Comparison of ENCODE assay signal across 15 cellular contexts in genomic region chr1:230359992-230360391, GRCh38.
A peak's percentile ranks its signal among the peaks of the same experiment; 100 is the strongest.
DNase-seq lines count a peak whose midpoint lies in the region; ATAC-seq, FAIRE-seq and TF ChIP-seq lines count a peak whose summit lies in the region.
"Had no signal": no experiment of that assay in that cellular context is flagged by ENCODE, and none has a peak within 500 bp of the region (broad histone marks: within the 10 kb centered on the region; RNA-seq: fewer than 3 reads in every experiment).

No MANE protein-coding gene starts in this region.

- CTCF ChIA-PET in K562 (lab: Yijun Ruan, JAX; ENCODE audit: low intra/inter-chr PET ratio) = no interaction called here

- FAIRE-seq in HTR-8/SVneo (lab: Jason Lieb, UNC) = no peak
- FAIRE-seq in K562 (lab: Jason Lieb, UNC) = no peak
- peak; percentile 80 for FAIRE-seq in keratinocyte (lab: Jason Lieb, UNC)
- FAIRE-seq: G401.6, GM18507 had no signal

- H3K9me3 ChIP-seq in K562 (replicated peaks; ENCODE audit: control insufficient read depth, insufficient read depth, low read depth, low read length) (no peaks in the 10 kb centered on the region; the same call in 1 of the 2 replicates), keratinocyte (ENCODE audit: control insufficient read depth, low read depth, low read length) (peaks cover 3% of the 10 kb centered on the region)
- H3K9me3 ChIP-seq: gastrocnemius medialis had no signal

- DNase-seq in AG09309 (ENCODE audit: low read depth) = peak; percentile 64
- DNase-seq in HTR-8/SVneo (ENCODE audit: insufficient read length, low spot score) = peak; percentile 73
- DNase-seq in K562 (ENCODE audit: extremely low read depth in 1 of 4, low spot score in 3 of 4) = no peak
- peak; percentile 75 for DNase-seq in keratinocyte (ENCODE audit: low read depth, low spot score)
- no peak for DNase-seq in GM13977 (ENCODE audit: low spot score)
- no peak for DNase-seq in NCI-H748 (lab: John Stamatoyannopoulos, UW; ENCODE audit: unreplicated experiment)
- no peak for DNase-seq in NCI-H1694 (lab: John Stamatoyannopoulos, UW)
- DNase-seq: activated CD8-positive, alpha-beta memory T cell treated with anti-CD3 and anti-CD28 coated beads for 24 hours; C1 segment of cervical spinal cord; cerebellar nuclear complex; gastrocnemius medialis; H9 had no signal

- no peak overlapping the region for H3K4me2 ChIP-seq in K562 (ENCODE audit: insufficient read depth, low read length)
- H3K4me2 ChIP-seq in keratinocyte (ENCODE audit: control insufficient read depth, extremely low read depth, insufficient read depth, low read depth, low read length) = peak overlapping the region; percentile 52

- H3K36me3 ChIP-seq in K562 (ENCODE audit: control insufficient read depth, insufficient read depth, low read length) (no peaks in the 10 kb centered on the region), keratinocyte (ENCODE audit: control insufficient read depth in 2 of 2, extremely low read depth in 1 of 2, insufficient read depth in 2 of 2, low read length in 2 of 2) (no peaks in the 10 kb centered on the region)
- H3K36me3 ChIP-seq: gastrocnemius medialis had no signal

- TF ChIP-seq RAD21 in K562 (CRISPR knock-in tag; conservative IDR thresholded peaks at IDR 0.05 in 1 of 2, IDR thresholded peaks at IDR 0.05 in 1 of 2) = no peak

- H3K27ac ChIP-seq in K562 (ENCODE audit: extremely low read depth, low read depth, low read length) (no peak overlapping the region), keratinocyte (ENCODE audit: control insufficient read depth, insufficient read depth, low read length) (peak overlapping the region; percentile 36)
- H3K27ac ChIP-seq: gastrocnemius medialis had no signal

- peaks cover 5% of the 10 kb centered on the region; the same call in 1 of the 2 replicates for H4K20me1 ChIP-seq in K562 (replicated peaks; ENCODE audit: control insufficient read depth, insufficient read depth, low read length)
- no peaks in the 10 kb centered on the region for H4K20me1 ChIP-seq in keratinocyte (ENCODE audit: control insufficient read depth, extremely low read depth, insufficient read depth, low read length)

- H3K9ac ChIP-seq in K562 (ENCODE audit: insufficient read depth in 1 of 2, low read depth in 2 of 2, low read length in 2 of 2) (no peak overlapping the region), keratinocyte (ENCODE audit: control insufficient read depth, extremely low read depth, insufficient read depth, low read length) (no peak overlapping the region)

- no TSS peak for BruUV-seq in K562 (replicated peaks; lab: Mats Ljungman, UMichigan)

- dilution Hi-C loops in keratinocyte (cut with MboI; ENCODE audit: extremely low pct_ligation_motif_present, low sequenced_read_pairs) = no loop called here

- POLR2A ChIA-PET in K562 (lab: Yijun Ruan, JAX) = no interaction called here

- in situ Hi-C loops in K562 (cut with MboI) = no loop called here
- in situ Hi-C loops in GM13977 (cut with MboI; ENCODE audit: low pct_unique_long_range_greater_than_20kb, low sequenced_read_pairs, unreplicated experiment) = no loop called here

- no peak for TF ChIP-seq EP300 in K562 (IDR thresholded peaks at IDR 0.05; ENCODE audit: low read length)

- intact Hi-C loops in K562 (cut with micrococcal nuclease) = no loop called here

- WGBS in K562 (ENCODE audit: insufficient coverage, low coverage, missing lambda C conversion rate) = 3% methylated on average over 3 of the region's 3 CpGs

- ATAC-seq in K562 (no peak), GM18870 (IDR thresholded peaks at IDR 0.05; ENCODE audit: unreplicated experiment) (no peak)
- ATAC-seq: gastrocnemius medialis had no signal

- no peak for TF ChIP-seq POLR2A in K562 (conservative IDR thresholded peaks at IDR 0.05)

- TF ChIP-seq CTCF in AG09309 (IDR thresholded peaks at IDR 0.05; ENCODE audit: control insufficient read depth, insufficient read depth, low read depth, low read length, missing control alignments) (no peak), K562 (IDR thresholded peaks at IDR 0.05 in 2 of 3, conservative IDR thresholded peaks at IDR 0.05 in 1 of 3; ENCODE audit: insufficient read depth in 2 of 3, low read depth in 1 of 3, low read length in 3 of 3) (no peak), keratinocyte (optimal IDR thresholded peaks at IDR 0.05 in 1 of 3, IDR thresholded peaks at IDR 0.05 in 1 of 3, conservative IDR thresholded peaks at IDR 0.05 in 1 of 3; ENCODE audit: extremely low read depth in 1 of 3, insufficient read depth in 2 of 3, low read length in 3 of 3) (no peak), GM13977 (IDR thresholded peaks at IDR 0.05; ENCODE audit: extremely low read depth, insufficient read depth, missing control alignments) (no peak)

- H3K27me3 ChIP-seq in K562 (ENCODE audit: control insufficient read depth in 2 of 2, insufficient read depth in 2 of 2, low read length in 2 of 2) = peaks cover 46 to 77% of the 10 kb centered on the region in 2 experiments
- peaks cover 10% of the 10 kb centered on the region for H3K27me3 ChIP-seq in keratinocyte (ENCODE audit: control insufficient read depth, extremely low read depth, insufficient read depth, low read length)
- H3K27me3 ChIP-seq: gastrocnemius medialis had no signal

- H3K79me2 ChIP-seq in K562 (ENCODE audit: control insufficient read depth, insufficient read depth, low read length) = no peaks in the 10 kb centered on the region
- H3K79me2 ChIP-seq in keratinocyte (ENCODE audit: control insufficient read depth, insufficient read depth, low read length) = no peaks in the 10 kb centered on the region

- no peaks in the 10 kb centered on the region for H3K9me1 ChIP-seq in K562 (ENCODE audit: control insufficient read depth, insufficient read depth, low read length)
- no peaks in the 10 kb centered on the region for H3K9me1 ChIP-seq in keratinocyte (ENCODE audit: control insufficient read depth, extremely low read depth, insufficient read depth, low read length)

- no peak overlapping the region for H2AFZ ChIP-seq in K562 (ENCODE audit: low read depth, low read length)
- no peak overlapping the region for H2AFZ ChIP-seq in keratinocyte (ENCODE audit: control insufficient read depth, low read length)

- peaks cover 0 to 4% of the 10 kb centered on the region in 2 experiments; a peak in 1 of 5 replicates for H3K4me1 ChIP-seq in K562 (replicated peaks in 1 of 2; ENCODE audit: control insufficient read depth in 2 of 2, insufficient read depth in 2 of 2, low read length in 2 of 2)
- H3K4me1 ChIP-seq in keratinocyte (ENCODE audit: control insufficient read depth, extremely low read depth, insufficient read depth, low read length) = peaks cover 11% of the 10 kb centered on the region
- H3K4me1 ChIP-seq: gastrocnemius medialis had no signal

- H3K4me3 ChIP-seq in AG09309 (ENCODE audit: control insufficient read depth, low read depth, low read length) (no peak overlapping the region), K562 (no peak overlapping the region), keratinocyte (ENCODE audit: control insufficient read depth in 2 of 3, extremely low read depth in 1 of 3, insufficient read depth in 2 of 3, low read depth in 1 of 3, low read length in 3 of 3) (no peak overlapping the region)
- H3K4me3 ChIP-seq: gastrocnemius medialis had no signal

TF ChIP-seq in K562, 482 proteins besides CTCF, POLR2A, EP300 and RAD21 (continues in another document):
- TF ChIP-seq HIVEP1 (CRISPR knock-in tag; IDR thresholded peaks at IDR 0.05) = no peak
- no peak for TF ChIP-seq CHCHD3 (CRISPR knock-in tag; IDR thresholded peaks at IDR 0.05)
- 0 out of 2 replicates have a peak, but pooled peaks have one; percentile 46 for TF ChIP-seq NFE2 (IDR thresholded peaks at IDR 0.05; ENCODE audit: low read depth)
- TF ChIP-seq MAFG (tag; conservative IDR thresholded peaks at IDR 0.05) = peak; percentile 74
- TF ChIP-seq ZNF507 (tag; conservative IDR thresholded peaks at IDR 0.05) = no peak
- peak; percentile 58; the same call in 1 of the 2 replicates for TF ChIP-seq MAFK (IDR thresholded peaks at IDR 0.05; ENCODE audit: low read length)
- TF ChIP-seq RNF219 (CRISPR knock-in tag; IDR thresholded peaks at IDR 0.05) = no peak
- TF ChIP-seq C11orf30 (IDR thresholded peaks at IDR 0.05; ENCODE audit: low read depth) = peak; percentile 88

Comparison
In these comparisons a context has a peak if more than half of its experiments do, and no peak if none do; other contexts are left out.
1. DNase-seq: peak in AG09309 (single experiment), HTR-8/SVneo (single experiment) and keratinocyte (single experiment); none in K562 (0 of 4), GM13977 (single experiment), NCI-H748 (single experiment) and NCI-H1694 (single experiment).